1 cellular context compared by ENCODE assay signal in the genomic region with DNA sequence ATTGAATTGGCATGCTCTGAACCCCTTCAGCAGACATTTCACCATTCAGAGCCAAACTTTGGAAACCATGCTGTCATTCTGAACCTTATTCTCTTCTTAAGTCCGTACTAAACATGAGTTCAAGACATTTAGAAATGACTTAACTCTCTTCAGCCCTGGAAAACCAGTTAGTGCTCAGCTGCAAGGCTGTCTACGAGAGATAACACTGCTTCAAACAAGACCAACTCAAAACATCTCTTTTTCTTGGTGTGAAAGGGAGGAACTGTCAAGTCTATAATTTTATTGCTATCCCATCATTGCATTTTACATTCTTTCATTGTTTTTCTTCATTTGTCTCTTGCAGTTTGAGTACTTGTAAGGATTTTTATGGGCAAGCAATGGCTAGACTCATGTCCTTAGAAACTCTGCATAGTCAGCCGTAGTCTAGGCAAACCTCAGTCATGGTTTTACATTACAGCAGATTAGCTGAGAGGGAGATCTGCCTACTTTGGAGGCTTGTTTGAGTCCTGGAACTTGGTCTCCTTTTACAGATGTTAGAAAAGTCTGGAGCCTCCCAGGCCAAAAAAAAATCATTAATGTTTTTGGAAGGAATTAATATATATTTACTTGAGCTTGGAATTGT.
TF ChIP-seq lines count a peak whose summit lies in the region.

No MANE protein-coding gene starts in this region.

TF ChIP-seq in K562, 482 proteins besides CTCF, POLR2A, EP300 and RAD21 (continued from another document):
- TF ChIP-seq, protein P1, sequence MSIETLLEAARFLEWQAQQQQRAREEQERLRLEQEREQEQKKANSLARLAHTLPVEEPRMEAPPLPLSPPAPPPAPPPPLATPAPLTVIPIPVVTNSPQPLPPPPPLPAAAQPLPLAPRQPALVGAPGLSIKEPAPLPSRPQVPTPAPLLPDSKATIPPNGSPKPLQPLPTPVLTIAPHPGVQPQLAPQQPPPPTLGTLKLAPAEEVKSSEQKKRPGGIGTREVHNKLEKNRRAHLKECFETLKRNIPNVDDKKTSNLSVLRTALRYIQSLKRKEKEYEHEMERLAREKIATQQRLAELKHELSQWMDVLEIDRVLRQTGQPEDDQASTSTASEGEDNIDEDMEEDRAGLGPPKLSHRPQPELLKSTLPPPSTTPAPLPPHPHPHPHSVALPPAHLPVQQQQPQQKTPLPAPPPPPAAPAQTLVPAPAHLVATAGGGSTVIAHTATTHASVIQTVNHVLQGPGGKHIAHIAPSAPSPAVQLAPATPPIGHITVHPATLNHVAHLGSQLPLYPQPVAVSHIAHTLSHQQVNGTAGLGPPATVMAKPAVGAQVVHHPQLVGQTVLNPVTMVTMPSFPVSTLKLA (conservative IDR thresholded peaks at IDR 0.05) = peak in 1 of 2 experiments; percentile 39; a peak in 1 of 4 replicates
- TF ChIP-seq SMAD4 (CRISPR knock-in tag; conservative IDR thresholded peaks at IDR 0.05) (peak; percentile 73; the same call in 1 of the 2 replicates), ADNP (tag; IDR thresholded peaks at IDR 0.05) (0 out of 2 replicates have a peak, but pooled peaks have one; percentile 50), ARID3A (IDR thresholded peaks at IDR 0.05; ENCODE audit: borderline replicate concordance, low read depth, low read length) (no peak), SOX6 (IDR thresholded peaks at IDR 0.05) (peak; percentile 23; the same call in 1 of the 2 replicates), SMARCE1 (IDR thresholded peaks at IDR 0.05) (peak; percentile 60; the same call in 1 of the 2 replicates), CSDE1 (IDR thresholded peaks at IDR 0.05) (no peak), STAT5A (IDR thresholded peaks at IDR 0.05; ENCODE audit: borderline replicate concordance, low read length) (peak; percentile 45; the same call in 1 of the 2 replicates), NR1H2 (CRISPR knock-in tag; IDR thresholded peaks at IDR 0.05) (no peak), KDM1A (IDR thresholded peaks at IDR 0.05) (peak; percentile 16 to 50; a peak in 2 of 4 replicates), ARID1B (IDR thresholded peaks at IDR 0.05) (peak; percentile 90), GATA2 (CRISPR knock-in tag; IDR thresholded peaks at IDR 0.05) (0 out of 2 replicates have a peak, but pooled peaks have one; percentile 18), JUND (IDR thresholded peaks at IDR 0.05; ENCODE audit: borderline replicate concordance, low read depth, low read length) (no peak), JUND (tag; IDR thresholded peaks at IDR 0.05; ENCODE audit: borderline replicate concordance, low read depth, low read length) (peak; percentile 42; the same call in 2 of the 3 replicates), TAL1 (IDR thresholded peaks at IDR 0.05) (peak; percentile 78), DPF2 (IDR thresholded peaks at IDR 0.05) (peak; percentile 87), HDAC2 (IDR thresholded peaks at IDR 0.05) (peak; percentile 26; the same call in 1 of the 2 replicates), KLF16 (IDR thresholded peaks at IDR 0.05) (0 out of 2 replicates have a peak, but pooled peaks have one; percentile 26), EHMT2 (IDR thresholded peaks at IDR 0.05) (peak; percentile 58; the same call in 1 of the 2 replicates), AFF4 (CRISPR knock-in tag; IDR thresholded peaks at IDR 0.05) (no peak), UBTF (IDR thresholded peaks at IDR 0.05; ENCODE audit: borderline replicate concordance in 1 of 2, low read depth in 2 of 2, low read length in 2 of 2) (no peak), ELK1 (CRISPR knock-in tag; IDR thresholded peaks at IDR 0.05) (no peak), NCOR1 (IDR thresholded peaks at IDR 0.05) (peak; percentile 77), ARNT (IDR thresholded peaks at IDR 0.05) (0 out of 4 replicates have a peak, but pooled peaks of 1 of the 2 experiments have one; percentile 29), KAT8 (IDR thresholded peaks at IDR 0.05; ENCODE audit: low read depth) (no peak), CBFA2T2 (conservative IDR thresholded peaks at IDR 0.05) (peak; percentile 72), FOXM1 (IDR thresholded peaks at IDR 0.05; ENCODE audit: low read depth) (peak; percentile 51), FOXM1 (CRISPR knock-in tag; IDR thresholded peaks at IDR 0.05; ENCODE audit: low read depth) (no peak), HNRNPLL (IDR thresholded peaks at IDR 0.05; ENCODE audit: low read depth, low read length, poor library complexity, severe bottlenecking) (no peak), MTA2 (IDR thresholded peaks at IDR 0.05; ENCODE audit: low read depth) (peak; percentile 71), SMARCC2 (IDR thresholded peaks at IDR 0.05; ENCODE audit: low read depth) (peak; percentile 36; the same call in 1 of the 2 replicates), ZSCAN32 (CRISPR knock-in tag; IDR thresholded peaks at IDR 0.05) (no peak), POLR2AphosphoS5 (IDR thresholded peaks at IDR 0.05; ENCODE audit: control insufficient read depth, insufficient read depth, low read depth, low read length) (peak; percentile 57; the same call in 1 of the 2 replicates), TEAD4 (IDR thresholded peaks at IDR 0.05; ENCODE audit: low read length) (peak; percentile 82), TEAD4 (CRISPR knock-in tag; IDR thresholded peaks at IDR 0.05; ENCODE audit: borderline replicate concordance) (no peak)
- TF ChIP-seq, protein P2, sequence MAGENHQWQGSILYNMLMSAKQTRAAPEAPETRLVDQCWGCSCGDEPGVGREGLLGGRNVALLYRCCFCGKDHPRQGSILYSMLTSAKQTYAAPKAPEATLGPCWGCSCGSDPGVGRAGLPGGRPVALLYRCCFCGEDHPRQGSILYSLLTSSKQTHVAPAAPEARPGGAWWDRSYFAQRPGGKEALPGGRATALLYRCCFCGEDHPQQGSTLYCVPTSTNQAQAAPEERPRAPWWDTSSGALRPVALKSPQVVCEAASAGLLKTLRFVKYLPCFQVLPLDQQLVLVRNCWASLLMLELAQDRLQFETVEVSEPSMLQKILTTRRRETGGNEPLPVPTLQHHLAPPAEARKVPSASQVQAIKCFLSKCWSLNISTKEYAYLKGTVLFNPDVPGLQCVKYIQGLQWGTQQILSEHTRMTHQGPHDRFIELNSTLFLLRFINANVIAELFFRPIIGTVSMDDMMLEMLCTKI (IDR thresholded peaks at IDR 0.05; ENCODE audit: partially characterized antibody) = no peak
- TF ChIP-seq, protein P3, sequence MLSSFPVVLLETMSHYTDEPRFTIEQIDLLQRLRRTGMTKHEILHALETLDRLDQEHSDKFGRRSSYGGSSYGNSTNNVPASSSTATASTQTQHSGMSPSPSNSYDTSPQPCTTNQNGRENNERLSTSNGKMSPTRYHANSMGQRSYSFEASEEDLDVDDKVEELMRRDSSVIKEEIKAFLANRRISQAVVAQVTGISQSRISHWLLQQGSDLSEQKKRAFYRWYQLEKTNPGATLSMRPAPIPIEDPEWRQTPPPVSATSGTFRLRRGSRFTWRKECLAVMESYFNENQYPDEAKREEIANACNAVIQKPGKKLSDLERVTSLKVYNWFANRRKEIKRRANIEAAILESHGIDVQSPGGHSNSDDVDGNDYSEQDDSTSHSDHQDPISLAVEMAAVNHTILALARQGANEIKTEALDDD (IDR thresholded peaks at IDR 0.05) = peak; percentile 88
